ENCODE assay signal across 1 cellular context in genomic region chr4:94451051-94451404, GRCh38.
TF ChIP-seq lines count a peak whose summit lies in the region.

No MANE protein-coding gene starts in this region.

TF ChIP-seq in K562, 482 proteins besides CTCF, POLR2A, EP300 and RAD21 (continued from another document):
- TF ChIP-seq ZNF318 (IDR thresholded peaks at IDR 0.05; ENCODE audit: borderline replicate concordance in 1 of 2, low read depth in 1 of 2), result no peak
